ENCODE assay signal across 1 cellular context in genomic region chr3:157174616-157175498, GRCh38.
TF ChIP-seq lines count a peak whose summit lies in the region.

No MANE protein-coding gene starts in this region.

TF ChIP-seq in K562, 482 proteins besides CTCF, POLR2A, EP300 and RAD21 (continued from another document and continues in another):
- TF ChIP-seq, protein P1, sequence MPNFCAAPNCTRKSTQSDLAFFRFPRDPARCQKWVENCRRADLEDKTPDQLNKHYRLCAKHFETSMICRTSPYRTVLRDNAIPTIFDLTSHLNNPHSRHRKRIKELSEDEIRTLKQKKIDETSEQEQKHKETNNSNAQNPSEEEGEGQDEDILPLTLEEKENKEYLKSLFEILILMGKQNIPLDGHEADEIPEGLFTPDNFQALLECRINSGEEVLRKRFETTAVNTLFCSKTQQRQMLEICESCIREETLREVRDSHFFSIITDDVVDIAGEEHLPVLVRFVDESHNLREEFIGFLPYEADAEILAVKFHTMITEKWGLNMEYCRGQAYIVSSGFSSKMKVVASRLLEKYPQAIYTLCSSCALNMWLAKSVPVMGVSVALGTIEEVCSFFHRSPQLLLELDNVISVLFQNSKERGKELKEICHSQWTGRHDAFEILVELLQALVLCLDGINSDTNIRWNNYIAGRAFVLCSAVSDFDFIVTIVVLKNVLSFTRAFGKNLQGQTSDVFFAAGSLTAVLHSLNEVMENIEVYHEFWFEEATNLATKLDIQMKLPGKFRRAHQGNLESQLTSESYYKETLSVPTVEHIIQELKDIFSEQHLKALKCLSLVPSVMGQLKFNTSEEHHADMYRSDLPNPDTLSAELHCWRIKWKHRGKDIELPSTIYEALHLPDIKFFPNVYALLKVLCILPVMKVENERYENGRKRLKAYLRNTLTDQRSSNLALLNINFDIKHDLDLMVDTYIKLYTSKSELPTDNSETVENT (CRISPR knock-in tag; IDR thresholded peaks at IDR 0.05), result peak; percentile 77; the same call in 1 of the 2 replicates
- no peak for TF ChIP-seq BDP1 (IDR thresholded peaks at IDR 0.05; ENCODE audit: insufficient read depth, insufficient read length)
- TF ChIP-seq, protein P2, sequence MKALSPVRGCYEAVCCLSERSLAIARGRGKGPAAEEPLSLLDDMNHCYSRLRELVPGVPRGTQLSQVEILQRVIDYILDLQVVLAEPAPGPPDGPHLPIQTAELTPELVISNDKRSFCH (CRISPR knock-in tag; IDR thresholded peaks at IDR 0.05), result no peak
- TF ChIP-seq, protein P2 (tag; IDR thresholded peaks at IDR 0.05), result 0 out of 2 replicates have a peak, but pooled peaks have one; percentile 30
- no peak for TF ChIP-seq SMARCA5 (IDR thresholded peaks at IDR 0.05)
- peak in 1 of 2 experiments; percentile 10; a peak in 2 of 4 replicates for TF ChIP-seq ZMIZ1 (IDR thresholded peaks at IDR 0.05; ENCODE audit: low read depth in 2 of 2, low read length in 2 of 2)
- peak; percentile 86; the same call in 1 of the 2 replicates for TF ChIP-seq ZBTB7A (IDR thresholded peaks at IDR 0.05; ENCODE audit: borderline replicate concordance, control insufficient read depth, low read depth, low read length)
- TF ChIP-seq MITF (IDR thresholded peaks at IDR 0.05), result peak; percentile 66; the same call in 1 of the 2 replicates
- TF ChIP-seq KDM1A (IDR thresholded peaks at IDR 0.05), result no peak
- TF ChIP-seq BHLHE40 (IDR thresholded peaks at IDR 0.05; ENCODE audit: low read length), result peak; percentile 54; the same call in 1 of the 2 replicates
- TF ChIP-seq NR2C1 (IDR thresholded peaks at IDR 0.05), result peak; percentile 25; the same call in 1 of the 2 replicates
- peak; percentile 66 for TF ChIP-seq NR2C1 (tag; IDR thresholded peaks at IDR 0.05)
- no peak for TF ChIP-seq THRA (IDR thresholded peaks at IDR 0.05)
- 0 out of 2 replicates have a peak, but pooled peaks have one; percentile 41 for TF ChIP-seq KLF16 (IDR thresholded peaks at IDR 0.05)
- peak; percentile 96 for TF ChIP-seq MTA3 (IDR thresholded peaks at IDR 0.05; ENCODE audit: borderline replicate concordance)
- peak in 1 of 2 experiments; percentile 61; a peak in 2 of 4 replicates for TF ChIP-seq SRF (CRISPR knock-in tag; IDR thresholded peaks at IDR 0.05)
- peak; percentile 92 for TF ChIP-seq GATAD2A (IDR thresholded peaks at IDR 0.05)
- TF ChIP-seq SMAD4 (CRISPR knock-in tag; conservative IDR thresholded peaks at IDR 0.05), result peak; percentile 81
- peak; percentile 47; the same call in 1 of the 2 replicates for TF ChIP-seq XRCC5 (IDR thresholded peaks at IDR 0.05; ENCODE audit: low read depth, low read length)
- TF ChIP-seq, protein P3, sequence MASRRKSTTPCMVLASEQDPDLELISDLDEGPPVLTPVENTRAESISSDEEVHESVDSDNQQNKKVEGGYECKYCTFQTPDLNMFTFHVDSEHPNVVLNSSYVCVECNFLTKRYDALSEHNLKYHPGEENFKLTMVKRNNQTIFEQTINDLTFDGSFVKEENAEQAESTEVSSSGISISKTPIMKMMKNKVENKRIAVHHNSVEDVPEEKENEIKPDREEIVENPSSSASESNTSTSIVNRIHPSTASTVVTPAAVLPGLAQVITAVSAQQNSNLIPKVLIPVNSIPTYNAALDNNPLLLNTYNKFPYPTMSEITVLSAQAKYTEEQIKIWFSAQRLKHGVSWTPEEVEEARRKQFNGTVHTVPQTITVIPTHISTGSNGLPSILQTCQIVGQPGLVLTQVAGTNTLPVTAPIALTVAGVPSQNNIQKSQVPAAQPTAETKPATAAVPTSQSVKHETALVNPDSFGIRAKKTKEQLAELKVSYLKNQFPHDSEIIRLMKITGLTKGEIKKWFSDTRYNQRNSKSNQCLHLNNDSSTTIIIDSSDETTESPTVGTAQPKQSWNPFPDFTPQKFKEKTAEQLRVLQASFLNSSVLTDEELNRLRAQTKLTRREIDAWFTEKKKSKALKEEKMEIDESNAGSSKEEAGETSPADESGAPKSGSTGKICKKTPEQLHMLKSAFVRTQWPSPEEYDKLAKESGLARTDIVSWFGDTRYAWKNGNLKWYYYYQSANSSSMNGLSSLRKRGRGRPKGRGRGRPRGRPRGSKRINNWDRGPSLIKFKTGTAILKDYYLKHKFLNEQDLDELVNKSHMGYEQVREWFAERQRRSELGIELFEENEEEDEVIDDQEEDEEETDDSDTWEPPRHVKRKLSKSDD (conservative IDR thresholded peaks at IDR 0.05; ENCODE audit: low read length), result peak; percentile 51; the same call in 1 of the 2 replicates
- TF ChIP-seq SMAD3 (CRISPR knock-in tag; conservative IDR thresholded peaks at IDR 0.05), result 0 out of 2 replicates have a peak, but pooled peaks have one; percentile 24
- no peak for TF ChIP-seq ZNF444 (CRISPR knock-in tag; IDR thresholded peaks at IDR 0.05)
- TF ChIP-seq MYC (IDR thresholded peaks at IDR 0.05; ENCODE audit: low read depth, low read length), result peak; percentile 96
- TF ChIP-seq MYC (CRISPR knock-in tag; IDR thresholded peaks at IDR 0.05; ENCODE audit: borderline replicate concordance, low read depth), result peak; percentile 79; the same call in 1 of the 2 replicates
- TF ChIP-seq, protein P4, sequence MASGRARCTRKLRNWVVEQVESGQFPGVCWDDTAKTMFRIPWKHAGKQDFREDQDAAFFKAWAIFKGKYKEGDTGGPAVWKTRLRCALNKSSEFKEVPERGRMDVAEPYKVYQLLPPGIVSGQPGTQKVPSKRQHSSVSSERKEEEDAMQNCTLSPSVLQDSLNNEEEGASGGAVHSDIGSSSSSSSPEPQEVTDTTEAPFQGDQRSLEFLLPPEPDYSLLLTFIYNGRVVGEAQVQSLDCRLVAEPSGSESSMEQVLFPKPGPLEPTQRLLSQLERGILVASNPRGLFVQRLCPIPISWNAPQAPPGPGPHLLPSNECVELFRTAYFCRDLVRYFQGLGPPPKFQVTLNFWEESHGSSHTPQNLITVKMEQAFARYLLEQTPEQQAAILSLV (tag; IDR thresholded peaks at IDR 0.05), result peak; percentile 49; the same call in 1 of the 2 replicates
- TF ChIP-seq GATAD2B (IDR thresholded peaks at IDR 0.05; ENCODE audit: borderline replicate concordance), result peak; percentile 98
- peak in 1 of 2 experiments; percentile 68; a peak in 1 of 4 replicates for TF ChIP-seq HDAC1 (IDR thresholded peaks at IDR 0.05)
- peak in 1 of 2 experiments; percentile 58; a peak in 2 of 3 replicates for TF ChIP-seq CBX3 (IDR thresholded peaks at IDR 0.05; ENCODE audit: borderline replicate concordance in 1 of 2, low read length in 2 of 2)
- TF ChIP-seq, protein P5, sequence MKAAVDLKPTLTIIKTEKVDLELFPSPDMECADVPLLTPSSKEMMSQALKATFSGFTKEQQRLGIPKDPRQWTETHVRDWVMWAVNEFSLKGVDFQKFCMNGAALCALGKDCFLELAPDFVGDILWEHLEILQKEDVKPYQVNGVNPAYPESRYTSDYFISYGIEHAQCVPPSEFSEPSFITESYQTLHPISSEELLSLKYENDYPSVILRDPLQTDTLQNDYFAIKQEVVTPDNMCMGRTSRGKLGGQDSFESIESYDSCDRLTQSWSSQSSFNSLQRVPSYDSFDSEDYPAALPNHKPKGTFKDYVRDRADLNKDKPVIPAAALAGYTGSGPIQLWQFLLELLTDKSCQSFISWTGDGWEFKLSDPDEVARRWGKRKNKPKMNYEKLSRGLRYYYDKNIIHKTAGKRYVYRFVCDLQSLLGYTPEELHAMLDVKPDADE (conservative IDR thresholded peaks at IDR 0.05; ENCODE audit: control insufficient read depth, low read depth, low read length), result peak; percentile 92
- TF ChIP-seq, protein P6, sequence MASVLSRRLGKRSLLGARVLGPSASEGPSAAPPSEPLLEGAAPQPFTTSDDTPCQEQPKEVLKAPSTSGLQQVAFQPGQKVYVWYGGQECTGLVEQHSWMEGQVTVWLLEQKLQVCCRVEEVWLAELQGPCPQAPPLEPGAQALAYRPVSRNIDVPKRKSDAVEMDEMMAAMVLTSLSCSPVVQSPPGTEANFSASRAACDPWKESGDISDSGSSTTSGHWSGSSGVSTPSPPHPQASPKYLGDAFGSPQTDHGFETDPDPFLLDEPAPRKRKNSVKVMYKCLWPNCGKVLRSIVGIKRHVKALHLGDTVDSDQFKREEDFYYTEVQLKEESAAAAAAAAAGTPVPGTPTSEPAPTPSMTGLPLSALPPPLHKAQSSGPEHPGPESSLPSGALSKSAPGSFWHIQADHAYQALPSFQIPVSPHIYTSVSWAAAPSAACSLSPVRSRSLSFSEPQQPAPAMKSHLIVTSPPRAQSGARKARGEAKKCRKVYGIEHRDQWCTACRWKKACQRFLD (CRISPR knock-in tag; IDR thresholded peaks at IDR 0.05), result peak; percentile 92; the same call in 1 of the 2 replicates
- TF ChIP-seq KDM5B (IDR thresholded peaks at IDR 0.05; ENCODE audit: insufficient replicate concordance, low read depth, low read length), result peak; percentile 91
- peak; percentile 71 for TF ChIP-seq C11orf30 (IDR thresholded peaks at IDR 0.05; ENCODE audit: low read depth)
- TF ChIP-seq SUPT5H (IDR thresholded peaks at IDR 0.05), result peak; percentile 93
- TF ChIP-seq ZNF184 (CRISPR knock-in tag; IDR thresholded peaks at IDR 0.05), result no peak
- TF ChIP-seq RB1 (IDR thresholded peaks at IDR 0.05; ENCODE audit: low read depth), result peak; percentile 79; the same call in 1 of the 2 replicates
- TF ChIP-seq FOXA1 (IDR thresholded peaks at IDR 0.05; ENCODE audit: borderline replicate concordance), result no peak
- 0 out of 2 replicates have a peak, but pooled peaks have one; percentile 28 for TF ChIP-seq PHF21A (IDR thresholded peaks at IDR 0.05; ENCODE audit: borderline replicate concordance, low read depth)
- TF ChIP-seq E2F8 (IDR thresholded peaks at IDR 0.05; ENCODE audit: low read depth, partially characterized antibody), result peak; percentile 68
- peak; percentile 93 for TF ChIP-seq HNRNPLL (IDR thresholded peaks at IDR 0.05; ENCODE audit: low read depth, low read length, poor library complexity, severe bottlenecking)
- TF ChIP-seq GTF2F1 (IDR thresholded peaks at IDR 0.05; ENCODE audit: low read depth, low read length), result peak; percentile 79
- TF ChIP-seq ZNF124 (CRISPR knock-in tag; IDR thresholded peaks at IDR 0.05), result no peak
- TF ChIP-seq TAF7 (tag; IDR thresholded peaks at IDR 0.05), result peak; percentile 88
